26 cellular contexts compared by ENCODE assay signal in genomic region chr11:69634069-69634468, GRCh38.
"Had no signal": no experiment of that assay in that cellular context is flagged by ENCODE, and none has a peak within 500 bp of the region (broad histone marks: within the 10 kb centered on the region; RNA-seq: fewer than 3 reads in every experiment).

No MANE protein-coding gene starts in this region.

- H3K4me1 Mint-ChIP-seq: stimulated activated effector memory CD8-positive, alpha-beta T cell treated with anti-CD3 and anti-CD28 coated beads, Interleukin-12 subunit alpha, Interleukin-12 subunit beta, amount 100 ng/mL, for 72 hours had no signal

- FAIRE-seq: keratinocyte, small intestine, urothelium cell line had no signal

- ATAC-seq: left cardiac atrium; mucosa of descending colon; naive thymus-derived CD4-positive, alpha-beta T cell; right cardiac atrium; sciatic nerve; stimulated activated effector memory CD8-positive, alpha-beta T cell treated with anti-CD3 and anti-CD28 coated beads, Interleukin-12 subunit alpha, Interleukin-12 subunit beta, amount 100 ng/mL, for 72 hours; upper lobe of right lung had no signal

- H3K27me3 ChIP-seq: tibial artery had no signal

- H3K4me2 ChIP-seq: hepatocyte had no signal

- H3K79me2 ChIP-seq: hepatocyte had no signal

- H3K36me3 ChIP-seq: heart right ventricle, ovary, prostate gland, spleen, suprapubic skin, thoracic aorta, tibial artery, upper lobe of right lung had no signal

- H3K27ac ChIP-seq: hepatocyte, ovary, prostate gland, spleen, suprapubic skin, thoracic aorta, tibial artery, upper lobe of right lung had no signal

- DNase-seq: kidney glomerular epithelial cell; left cardiac atrium; midbrain; naive thymus-derived CD4-positive, alpha-beta T cell; ovary; retina; small intestine; spleen; stimulated activated CD4-positive, alpha-beta T cell treated with anti-CD3 and anti-CD28 coated beads, Interleukin-4, amount 100 ng/mL, for 24 hours; stimulated activated naive CD4-positive, alpha-beta T cell; tibial artery; upper lobe of right lung had no signal

- H3K9me3 ChIP-seq: prostate gland, suprapubic skin, thoracic aorta, tibial artery, upper lobe of right lung had no signal

- H3K4me3 Mint-ChIP-seq: naive thymus-derived CD4-positive, alpha-beta T cell; stimulated activated effector memory CD8-positive, alpha-beta T cell treated with anti-CD3 and anti-CD28 coated beads, Interleukin-12 subunit alpha, Interleukin-12 subunit beta, amount 100 ng/mL, for 72 hours; stimulated activated naive CD8-positive, alpha-beta T cell treated with anti-CD3 and anti-CD28 coated beads, Interleukin-15, Interleukin-2, amounts not matched to agents 100 ng/mL and 50 ng/mL, for 24 hours had no signal

- H3K36me3 Mint-ChIP-seq: stimulated activated effector memory CD8-positive, alpha-beta T cell treated with anti-CD3 and anti-CD28 coated beads, Interleukin-12 subunit alpha, Interleukin-12 subunit beta, amount 100 ng/mL, for 72 hours had no signal

- H3K4me3 ChIP-seq: heart right ventricle, hepatocyte, lung, mucosa of descending colon, ovary, prostate gland, spleen, suprapubic skin, thoracic aorta, tibial artery, upper lobe of right lung had no signal

- H2AFZ ChIP-seq: hepatocyte had no signal

- H3K27ac Mint-ChIP-seq: naive thymus-derived CD4-positive, alpha-beta T cell; nephron; stimulated activated effector memory CD8-positive, alpha-beta T cell treated with anti-CD3 and anti-CD28 coated beads, Interleukin-12 subunit alpha, Interleukin-12 subunit beta, amount 100 ng/mL, for 72 hours; stimulated activated naive CD8-positive, alpha-beta T cell treated with anti-CD3 and anti-CD28 coated beads, Interleukin-15, Interleukin-2, amounts not matched to agents 100 ng/mL and 50 ng/mL, for 24 hours had no signal
